ENCODE assay signal across 1 cellular context in the genomic region with DNA sequence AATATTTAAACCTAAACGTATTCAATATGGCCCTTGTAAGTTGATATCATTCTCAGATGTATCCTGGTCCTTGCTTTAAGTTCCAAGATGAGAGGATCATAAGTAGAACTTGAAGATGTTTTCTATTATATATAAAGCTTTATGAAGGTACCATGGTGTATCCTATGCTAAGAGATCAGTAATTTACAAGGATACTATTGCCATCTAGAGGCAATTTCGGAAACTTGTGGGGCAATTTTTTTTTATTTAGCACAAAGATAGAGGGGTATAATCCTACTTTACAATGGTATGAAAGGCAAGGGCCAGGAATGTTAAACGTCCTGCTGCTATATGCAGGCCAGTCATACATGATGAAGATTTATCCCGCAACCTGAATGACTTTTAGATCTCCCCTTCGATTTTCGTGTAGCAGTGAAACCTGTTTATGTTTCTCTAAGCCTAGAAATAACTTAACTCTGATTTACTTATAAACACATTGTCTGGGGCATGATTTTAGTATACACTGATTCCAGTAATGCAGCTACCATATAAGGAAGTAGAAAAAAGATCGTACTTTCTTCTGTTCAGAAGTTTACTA.
TF ChIP-seq lines count a peak whose summit lies in the region.

No MANE protein-coding gene starts in this region.

TF ChIP-seq in HepG2, 621 proteins besides CTCF, POLR2A, EP300 and RAD21:
- TF ChIP-seq STAG1 (CRISPR knock-in tag; IDR thresholded peaks at IDR 0.05): peak; percentile 71
- TF ChIP-seq, protein P1, sequence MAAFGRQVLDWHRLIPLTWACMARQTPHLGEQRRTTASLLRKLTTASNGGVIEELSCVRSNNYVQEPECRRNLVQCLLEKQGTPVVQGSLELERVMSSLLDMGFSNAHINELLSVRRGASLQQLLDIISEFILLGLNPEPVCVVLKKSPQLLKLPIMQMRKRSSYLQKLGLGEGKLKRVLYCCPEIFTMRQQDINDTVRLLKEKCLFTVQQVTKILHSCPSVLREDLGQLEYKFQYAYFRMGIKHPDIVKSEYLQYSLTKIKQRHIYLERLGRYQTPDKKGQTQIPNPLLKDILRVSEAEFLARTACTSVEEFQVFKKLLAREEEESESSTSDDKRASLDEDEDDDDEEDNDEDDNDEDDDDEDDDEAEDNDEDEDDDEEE (CRISPR knock-in tag; IDR thresholded peaks at IDR 0.05): no peak
